ENCODE assay signal across 14 cellular contexts in the genomic region with DNA sequence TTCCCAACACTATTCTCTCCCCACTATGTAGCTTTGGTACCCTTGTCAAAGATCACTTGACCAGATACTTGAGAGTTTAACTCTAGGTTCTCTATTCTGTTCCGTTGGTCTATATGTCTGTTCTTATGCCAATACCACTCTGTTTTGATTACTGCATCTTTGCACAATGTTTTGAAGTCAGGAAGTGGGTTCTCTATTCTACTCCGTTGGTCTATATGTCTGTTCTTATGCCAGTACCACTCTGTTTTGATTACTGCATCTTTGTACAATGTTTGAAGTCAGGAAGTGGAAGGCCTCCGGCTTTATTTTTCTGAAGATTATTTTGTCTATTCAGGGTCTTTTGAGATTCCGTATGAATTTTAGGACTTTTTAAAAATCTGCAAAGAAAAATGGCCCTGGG. TPM values are rescaled to one million over a fixed set of nuclear protein-coding genes. Genes with fewer than 3 reads are reported as not detected.
DNase-seq lines count a peak whose midpoint lies in the region; ATAC-seq and TF ChIP-seq lines count a peak whose summit lies in the region.
"Had no signal": no experiment of that assay in that cellular context is flagged by ENCODE, and none has a peak within 500 bp of the region (broad histone marks: within the 10 kb centered on the region; RNA-seq: fewer than 3 reads in every experiment).

No MANE protein-coding gene starts in this region.

- H3K9me3 ChIP-seq in CD4-positive, alpha-beta T cell (ENCODE audit: control insufficient read depth, low read length) = peaks cover 35% of the 10 kb centered on the region

- POLR2A ChIA-PET in CD4-positive, alpha-beta T cell (lab: Charles Lee) = interaction anchor here (5.2 kb wide), 1 partner anchor 17 kb away, joined by 51 read pairs; no protein-coding TSS in a partner anchor

- CTCF ChIA-PET in activated naive CD4-positive, alpha-beta T cell treated with anti-CD3 and anti-CD28 coated beads for 36 hours (lab: Charles Lee) = no interaction called here
- CTCF ChIA-PET in CD4-positive, alpha-beta T cell (lab: Charles Lee) = no interaction called here

- H3K27ac ChIP-seq in CD4-positive, alpha-beta T cell (ENCODE audit: low read depth, low read length) = no peak overlapping the region
- H3K27ac ChIP-seq: BLaER1 treated with 17β-estradiol and CSF1 and Interleukin-3, amounts not matched to agents 10 nM and 100 nM had no signal

- H3K9me3 Mint-ChIP-seq in activated naive CD4-positive, alpha-beta T cell treated with anti-CD3 and anti-CD28 coated beads, Interleukin-2, amount 50 U/mL, for 24 hours = peaks cover 10% of the 10 kb centered on the region
- peaks cover 16% of the 10 kb centered on the region for H3K9me3 Mint-ChIP-seq in activated naive CD4-positive, alpha-beta T cell treated with anti-CD3 and anti-CD28 coated beads for 36 hours
- peaks cover 6% of the 10 kb centered on the region for H3K9me3 Mint-ChIP-seq in CD4-positive, alpha-beta T cell
- peaks cover 3 to 11% (median 5%) of the 10 kb centered on the region in 3 donors for H3K9me3 Mint-ChIP-seq in IgD-negative memory B cell
- H3K9me3 Mint-ChIP-seq in nephron = peaks cover 19% of the 10 kb centered on the region

- DNase-seq in activated naive CD4-positive, alpha-beta T cell treated with anti-CD3 and anti-CD28 coated beads for 36 hours = no peak
- DNase-seq in CD4-positive, alpha-beta T cell = no peak
- DNase-seq in SW 1271 (lab: John Stamatoyannopoulos, UW) = no peak
- no peak for DNase-seq in activated gamma-delta T cell treated with Interleukin-2 at 50 U/mL for 16 hours
- DNase-seq: ACHN, DMS53, GF-D8, HCEC 1CT, HFFc6 had no signal

- peaks cover 15% of the 10 kb centered on the region for H3K36me3 Mint-ChIP-seq in activated naive CD4-positive, alpha-beta T cell treated with anti-CD3 and anti-CD28 coated beads, Interleukin-2, amount 50 U/mL, for 24 hours
- H3K36me3 Mint-ChIP-seq in activated naive CD4-positive, alpha-beta T cell treated with anti-CD3 and anti-CD28 coated beads for 36 hours (ENCODE audit: low read depth) = peaks cover 17% of the 10 kb centered on the region
- H3K36me3 Mint-ChIP-seq in CD4-positive, alpha-beta T cell (ENCODE audit: low read depth) = peaks cover 42% of the 10 kb centered on the region
- H3K36me3 Mint-ChIP-seq in IgD-negative memory B cell = peaks cover 8% of the 10 kb centered on the region
- H3K36me3 Mint-ChIP-seq in nephron (ENCODE audit: low read depth) = peaks cover 4% of the 10 kb centered on the region

- H3K4me1 Mint-ChIP-seq in activated naive CD4-positive, alpha-beta T cell treated with anti-CD3 and anti-CD28 coated beads, Interleukin-2, amount 50 U/mL, for 24 hours = peaks cover 47% of the 10 kb centered on the region
- peaks cover 24% of the 10 kb centered on the region for H3K4me1 Mint-ChIP-seq in activated naive CD4-positive, alpha-beta T cell treated with anti-CD3 and anti-CD28 coated beads for 36 hours (ENCODE audit: low read depth)
- H3K4me1 Mint-ChIP-seq in CD4-positive, alpha-beta T cell (ENCODE audit: low read depth) = peaks cover 37% of the 10 kb centered on the region
- H3K4me1 Mint-ChIP-seq in IgD-negative memory B cell = peaks cover 17 to 31% (median 21%) of the 10 kb centered on the region in 3 donors
- H3K4me1 Mint-ChIP-seq in nephron = peaks cover 13% of the 10 kb centered on the region

- intact Hi-C loops in activated naive CD4-positive, alpha-beta T cell treated with anti-CD3 and anti-CD28 coated beads for 36 hours (cut with micrococcal nuclease) = loop anchor here (10.0 kb wide), 1 partner anchor 801 kb away; no protein-coding TSS in a partner anchor
- intact Hi-C loops in CD4-positive, alpha-beta T cell (cut with DNase I, micrococcal nuclease) = loop anchor here (5.0 to 10.0 kb wide), 5 partner anchors 209 to 1431 kb away; partner anchors contain the start of genes AMDHD1 (in 1 of the 2), CCDC38 (in 1 of the 2), FGD6 (in 1 of the 2) and LTA4H (in 1 of the 2)

- no peaks in the 10 kb centered on the region for H3K27me3 ChIP-seq in CD4-positive, alpha-beta T cell (ENCODE audit: control insufficient read depth, insufficient read depth, low read length)
- H3K27me3 ChIP-seq: BLaER1 treated with 17β-estradiol and CSF1 and Interleukin-3, amounts not matched to agents 10 nM and 100 nM had no signal

- peak overlapping the region; percentile 42 for H3K4me3 Mint-ChIP-seq in activated naive CD4-positive, alpha-beta T cell treated with anti-CD3 and anti-CD28 coated beads, Interleukin-2, amount 50 U/mL, for 24 hours
- H3K4me3 Mint-ChIP-seq in activated naive CD4-positive, alpha-beta T cell treated with anti-CD3 and anti-CD28 coated beads for 36 hours = no peak overlapping the region
- H3K4me3 Mint-ChIP-seq in CD4-positive, alpha-beta T cell = peak overlapping the region; percentile 54
- H3K4me3 Mint-ChIP-seq in IgD-negative memory B cell (peak overlapping the region in 1 of 4 donors; percentile 66), nephron (peak overlapping the region; percentile 8 to 68 (median 33))
- H3K4me3 Mint-ChIP-seq: HFFc6 had no signal

- no peak for ATAC-seq in CD4-positive, alpha-beta T cell (ENCODE audit: poor library complexity)
- ATAC-seq: HepG2 had no signal

- peak overlapping the region; percentile 81 for H3K27ac Mint-ChIP-seq in activated naive CD4-positive, alpha-beta T cell treated with anti-CD3 and anti-CD28 coated beads, Interleukin-2, amount 50 U/mL, for 24 hours
- no peak overlapping the region for H3K27ac Mint-ChIP-seq in activated naive CD4-positive, alpha-beta T cell treated with anti-CD3 and anti-CD28 coated beads for 36 hours
- H3K27ac Mint-ChIP-seq in CD4-positive, alpha-beta T cell = peak overlapping the region; percentile 55
- H3K27ac Mint-ChIP-seq in IgD-negative memory B cell (peak overlapping the region in 2 of 3 donors; percentile 49 to 61), nephron (no peak overlapping the region)
- H3K27ac Mint-ChIP-seq: HFFc6 had no signal

- H3K27me3 Mint-ChIP-seq in activated naive CD4-positive, alpha-beta T cell treated with anti-CD3 and anti-CD28 coated beads, Interleukin-2, amount 50 U/mL, for 24 hours = no peaks in the 10 kb centered on the region
- H3K27me3 Mint-ChIP-seq in activated naive CD4-positive, alpha-beta T cell treated with anti-CD3 and anti-CD28 coated beads for 36 hours (ENCODE audit: low read depth) = no peaks in the 10 kb centered on the region
- H3K27me3 Mint-ChIP-seq in CD4-positive, alpha-beta T cell = no peaks in the 10 kb centered on the region
- H3K27me3 Mint-ChIP-seq in IgD-negative memory B cell = no peaks in the 10 kb centered on the region
- H3K27me3 Mint-ChIP-seq in nephron (ENCODE audit: low read depth) = no peaks in the 10 kb centered on the region

- no peak for TF ChIP-seq CTCF in CD4-positive, alpha-beta T cell (IDR thresholded peaks at IDR 0.05)
- no peak for TF ChIP-seq CTCF in nephron (IDR thresholded peaks at IDR 0.05; ENCODE audit: unreplicated experiment in 3 of 3)

RNA-seq across cellular contexts. Expression of gene NDUFA12, which starts 2.7 kb away (rescaled TPM):
- 100 to 1,000 TPM; 147 to 160 TPM for total RNA-seq in activated naive CD4-positive, alpha-beta T cell treated with anti-CD3 and anti-CD28 coated beads for 36 hours
- total RNA-seq in CD4-positive, alpha-beta T cell = 10 to 100 TPM; 43.3 to 43.7 TPM
- 173 TPM for polyA plus RNA-seq in IgD-negative memory B cell

Comparison
In these comparisons a context has a peak if more than half of its experiments do, and no peak if none do; other contexts are left out.
1. H3K27ac Mint-ChIP-seq: peak in activated naive CD4-positive, alpha-beta T cell treated with anti-CD3 and anti-CD28 coated beads, Interleukin-2, amount 50 U/mL, for 24 hours (single experiment), CD4-positive, alpha-beta T cell (single experiment) and IgD-negative memory B cell (2 of 3); none in activated naive CD4-positive, alpha-beta T cell treated with anti-CD3 and anti-CD28 coated beads for 36 hours (single experiment) and nephron (0 of 3).